Comparison of ENCODE assay signal across 8 cellular contexts in the genomic region with DNA sequence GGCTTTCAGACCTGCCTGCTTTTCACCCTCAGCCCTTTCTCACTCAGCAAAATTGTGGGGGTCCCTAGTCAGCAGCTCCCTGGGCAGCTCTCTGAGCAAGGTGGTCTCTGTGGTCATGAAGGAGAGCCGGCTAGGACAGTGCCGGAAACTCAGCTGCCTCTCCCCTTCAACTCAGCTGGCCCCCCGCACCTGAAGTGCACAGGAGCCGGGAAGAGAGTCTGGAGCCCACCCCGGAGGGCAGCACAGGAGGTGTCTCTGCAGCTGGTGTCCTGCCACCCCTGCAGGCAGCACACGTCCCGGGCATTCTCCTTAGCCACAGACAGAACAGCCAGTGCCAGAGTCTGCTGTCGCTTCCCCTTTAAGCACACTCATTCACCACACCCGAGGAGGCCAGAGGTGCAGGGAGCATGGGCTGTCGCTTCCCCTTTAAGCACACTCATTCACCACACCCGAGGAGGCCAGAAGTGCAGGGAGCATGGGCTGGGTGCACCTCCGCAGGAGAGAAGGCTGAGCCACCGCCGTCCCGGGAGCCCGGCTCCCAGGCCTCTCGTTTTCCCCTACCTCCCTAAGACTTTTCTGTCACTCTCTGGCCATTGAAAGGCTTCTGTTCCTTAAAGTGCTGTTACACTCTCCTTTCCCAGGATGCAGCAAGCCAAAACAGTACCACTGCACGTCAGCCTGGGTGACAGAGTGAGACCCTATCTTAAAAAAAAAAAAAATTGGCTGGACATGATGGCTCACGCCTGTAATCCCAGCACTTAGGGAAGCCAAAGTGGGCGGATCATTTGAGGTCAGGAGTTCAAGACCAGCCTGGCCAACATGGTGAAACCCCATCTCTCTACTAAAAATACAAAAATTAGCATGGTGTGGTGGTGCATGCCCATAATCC. TPM values are rescaled to one million over a fixed set of nuclear protein-coding genes. Genes with fewer than 3 reads are reported as not detected.
A peak's percentile ranks its signal among the peaks of the same experiment; 100 is the strongest.
DNase-seq lines count a peak whose midpoint lies in the region; ATAC-seq and TF ChIP-seq lines count a peak whose summit lies in the region.

No MANE protein-coding gene starts in this region.

- no peak for TF ChIP-seq POLR2A in upper lobe of left lung (IDR thresholded peaks at IDR 0.05)

- WGBS in upper lobe of left lung, 2 donors, result 18 to 19% methylated on average over 16 to 20 of the region's 20 CpGs

- TF ChIP-seq EP300 in upper lobe of left lung (IDR thresholded peaks at IDR 0.05), result no peak

- H3K4me1 Mint-ChIP-seq in activated CD8-positive, alpha-beta memory T cell treated with anti-CD3 and anti-CD28 coated beads, Interleukin-2, amount 10 ng/mL, durations not matched to agents 7 days and 5 days, result peaks cover 10% of the 10 kb centered on the region
- peaks cover 10% of the 10 kb centered on the region for H3K4me1 Mint-ChIP-seq in Calu3 (ENCODE audit: low read depth, unreplicated experiment)

- H3K27ac Mint-ChIP-seq in activated CD8-positive, alpha-beta memory T cell treated with anti-CD3 and anti-CD28 coated beads, Interleukin-2, amount 10 ng/mL, durations not matched to agents 7 days and 5 days, result no peak overlapping the region
- no peak overlapping the region for H3K27ac Mint-ChIP-seq in Calu3 (ENCODE audit: unreplicated experiment)

- H3K4me3 ChIP-seq in HL-60 (replicated peaks; ENCODE audit: insufficient read depth, low read length) (no peak overlapping the region), upper lobe of left lung (no peak overlapping the region)

- peak overlapping the region; percentile 54 for H3K27ac ChIP-seq in HL-60 (replicated peaks)
- no peak overlapping the region for H3K27ac ChIP-seq in upper lobe of left lung

- TF ChIP-seq CTCF in HL-60 (IDR thresholded peaks at IDR 0.05; ENCODE audit: insufficient read depth, low read length) (no peak), upper lobe of left lung (IDR thresholded peaks at IDR 0.05) (no peak), Calu3 (IDR thresholded peaks at IDR 0.05; ENCODE audit: unreplicated experiment) (no peak)

- CTCF ChIA-PET in activated CD8-positive, alpha-beta memory T cell treated with anti-CD3 and anti-CD28 coated beads, Interleukin-2, amount 10 ng/mL, durations not matched to agents 7 days and 5 days (lab: Charles Lee), result interaction anchor here (0.8 to 3.0 kb wide), 9 partner anchors 16 to 77 kb away, joined by 3 to 34 read pairs (median 6); partner anchors contain the start of genes NOC2L and PLEKHN1
- CTCF ChIA-PET in Calu3 (lab: Charles Lee), result no interaction called here

- no peaks in the 10 kb centered on the region for H3K36me3 ChIP-seq in upper lobe of left lung

- ATAC-seq in activated CD8-positive, alpha-beta memory T cell treated with anti-CD3 and anti-CD28 coated beads, Interleukin-2, amount 10 ng/mL, durations not matched to agents 7 days and 5 days, result no peak
- ATAC-seq in upper lobe of left lung (ENCODE audit: low FRiP score in 2 of 2), result peak; percentile 47 to 66
- ATAC-seq in HG03521 (IDR thresholded peaks at IDR 0.05; ENCODE audit: unreplicated experiment), result no peak

- H3K27me3 ChIP-seq in HL-60 (ENCODE audit: insufficient read depth, poor library complexity, severe bottlenecking) (no peaks in the 10 kb centered on the region), upper lobe of left lung (peaks cover 0 to 30% (median 9%) of the 10 kb centered on the region in 4 donors)

- peaks cover 55% of the 10 kb centered on the region for H3K27me3 Mint-ChIP-seq in activated CD8-positive, alpha-beta memory T cell treated with anti-CD3 and anti-CD28 coated beads, Interleukin-2, amount 10 ng/mL, durations not matched to agents 7 days and 5 days
- H3K27me3 Mint-ChIP-seq in Calu3 (ENCODE audit: unreplicated experiment), result peaks cover 38% of the 10 kb centered on the region

- H3K4me3 Mint-ChIP-seq in activated CD8-positive, alpha-beta memory T cell treated with anti-CD3 and anti-CD28 coated beads, Interleukin-2, amount 10 ng/mL, durations not matched to agents 7 days and 5 days, result no peak overlapping the region
- no peak overlapping the region for H3K4me3 Mint-ChIP-seq in Calu3 (ENCODE audit: low read depth, unreplicated experiment)

- intact Hi-C loops in Calu3 (cut with micrococcal nuclease; ENCODE audit: unreplicated experiment), result no loop called here

- no TSS peak for BruUV-seq in Calu3 (replicated peaks; lab: Mats Ljungman, UMichigan)

- H3K36me3 Mint-ChIP-seq in activated CD8-positive, alpha-beta memory T cell treated with anti-CD3 and anti-CD28 coated beads, Interleukin-2, amount 10 ng/mL, durations not matched to agents 7 days and 5 days, result no peaks in the 10 kb centered on the region
- peaks cover 14% of the 10 kb centered on the region for H3K36me3 Mint-ChIP-seq in Calu3 (ENCODE audit: insufficient read depth, unreplicated experiment)

- DNase-seq in AG20443 (ENCODE audit: low spot score), result peak; percentile 65
- peak; percentile 57 to 93 for DNase-seq in HL-60 (ENCODE audit: low read depth in 1 of 2, low spot score in 1 of 2)
- peak; percentile 55 for DNase-seq in activated CD8-positive, alpha-beta memory T cell treated with anti-CD3 and anti-CD28 coated beads, Interleukin-2, amount 10 ng/mL, durations not matched to agents 7 days and 5 days
- DNase-seq in iris pigment epithelial cell (ENCODE audit: low read depth), result peak; percentile 49
- peak; percentile 60 to 81 for DNase-seq in upper lobe of left lung
- no peak for DNase-seq in D341Med (ENCODE audit: low spot score)
- no peak for DNase-seq in Calu3

- H3K9me3 ChIP-seq in upper lobe of left lung, result no peaks in the 10 kb centered on the region

- H3K4me1 ChIP-seq in upper lobe of left lung, result peaks cover 27 to 44% (median 32%) of the 10 kb centered on the region in 4 donors

- no peaks in the 10 kb centered on the region for H3K9me3 Mint-ChIP-seq in activated CD8-positive, alpha-beta memory T cell treated with anti-CD3 and anti-CD28 coated beads, Interleukin-2, amount 10 ng/mL, durations not matched to agents 7 days and 5 days (ENCODE audit: low read depth)
- no peaks in the 10 kb centered on the region for H3K9me3 Mint-ChIP-seq in Calu3 (ENCODE audit: low read depth, unreplicated experiment)

RNA-seq across cellular contexts. Expression of gene SAMD11, which starts 16.9 kb away (rescaled TPM):
- under 1 TPM in 1 of 2 experiments, not detected in 1; 0.61 TPM for total RNA-seq in activated CD8-positive, alpha-beta memory T cell treated with anti-CD3 and anti-CD28 coated beads, Interleukin-2, amount 10 ng/mL, durations not matched to agents 7 days and 5 days
- total RNA-seq in upper lobe of left lung (1 to 10 TPM; 1.0 to 9.3 (median 2.4) TPM), Calu3 (2022) (0.27 and 0.54 TPM in 2 replicates)

RNA-seq across cellular contexts. Expression of gene NOC2L, which starts 52.3 kb away (rescaled TPM):
- 100 to 1,000 TPM in 1 of 2 experiments, 10 to 100 TPM in 1; 68.9 to 103 TPM for total RNA-seq in activated CD8-positive, alpha-beta memory T cell treated with anti-CD3 and anti-CD28 coated beads, Interleukin-2, amount 10 ng/mL, durations not matched to agents 7 days and 5 days
- total RNA-seq in upper lobe of left lung (10 to 100 TPM; 28.7 to 66.0 (median 51.0) TPM), Calu3 (2022) (98.6 and 107 TPM in 2 replicates)

RNA-seq across cellular contexts. Expression of gene KLHL17, which starts 53.6 kb away (rescaled TPM):
- 10 to 100 TPM; 30.7 to 32.4 TPM for total RNA-seq in activated CD8-positive, alpha-beta memory T cell treated with anti-CD3 and anti-CD28 coated beads, Interleukin-2, amount 10 ng/mL, durations not matched to agents 7 days and 5 days
- total RNA-seq in upper lobe of left lung, result 10 to 100 TPM in 4 of 6 donors, 1 to 10 TPM in 2; 4.7 to 45.1 (median 16.5) TPM
- 27.1 and 27.8 TPM in 2 replicates for total RNA-seq in Calu3 (2022)

RNA-seq across cellular contexts. Expression of gene PLEKHN1, which starts 59.5 kb away (rescaled TPM):
- 1 to 10 TPM; 3.3 to 3.9 TPM for total RNA-seq in activated CD8-positive, alpha-beta memory T cell treated with anti-CD3 and anti-CD28 coated beads, Interleukin-2, amount 10 ng/mL, durations not matched to agents 7 days and 5 days
- total RNA-seq in upper lobe of left lung, result 10 to 100 TPM in 1 of 6 donors, 1 to 10 TPM in 5; 1.1 to 11.5 (median 1.6) TPM
- 11.9 and 16.2 TPM in 2 replicates for total RNA-seq in Calu3 (2022)

Comparison
In these comparisons a context has a peak if more than half of its experiments do, and no peak if none do; other contexts are left out.
1. DNase-seq: peak in AG20443 (single experiment), HL-60 (2 of 2), activated CD8-positive, alpha-beta memory T cell treated with anti-CD3 and anti-CD28 coated beads, Interleukin-2, amount 10 ng/mL, durations not matched to agents 7 days and 5 days (single experiment), iris pigment epithelial cell (single experiment) and upper lobe of left lung (2 of 2); none in D341Med (single experiment) and Calu3 (single experiment).
2. ATAC-seq: peak in upper lobe of left lung (2 of 2); none in activated CD8-positive, alpha-beta memory T cell treated with anti-CD3 and anti-CD28 coated beads, Interleukin-2, amount 10 ng/mL, durations not matched to agents 7 days and 5 days (single experiment) and HG03521 (single experiment).